Comparison of ENCODE assay signal across 13 cellular contexts in the genomic region with DNA sequence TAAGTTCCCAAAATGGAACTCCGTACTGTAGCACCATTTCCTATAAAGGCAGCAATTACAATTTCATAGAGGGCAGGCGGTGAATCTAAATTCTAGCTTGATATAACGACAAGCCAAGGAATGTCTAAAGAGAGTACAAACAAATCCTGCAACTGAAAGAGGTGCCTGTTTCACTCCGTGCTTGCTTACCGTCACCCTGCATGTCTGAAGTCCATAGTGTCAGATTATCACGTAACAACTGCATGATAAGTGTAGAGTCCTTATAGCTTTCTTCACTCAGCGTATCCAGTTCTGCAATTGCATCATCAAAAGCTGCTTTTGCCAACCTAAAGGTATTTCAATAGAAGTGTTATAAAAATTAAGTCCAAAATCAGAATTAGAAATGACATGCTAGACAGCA. TPM values are rescaled to one million over a fixed set of nuclear protein-coding genes. Genes with fewer than 3 reads are reported as not detected.
A peak's percentile ranks its signal among the peaks of the same experiment; 100 is the strongest.
DNase-seq lines count a peak whose midpoint lies in the region; ATAC-seq, FAIRE-seq and TF ChIP-seq lines count a peak whose summit lies in the region.
"Had no signal": no experiment of that assay in that cellular context is flagged by ENCODE, and none has a peak within 500 bp of the region (broad histone marks: within the 10 kb centered on the region; RNA-seq: fewer than 3 reads in every experiment).

No MANE protein-coding gene starts in this region.

- H3K4me1 Mint-ChIP-seq in activated T-helper 1 cell treated with anti-CD3 and anti-CD28 coated beads, Interleukin-12 subunit alpha, Interleukin-12 subunit beta, Interleukin-2, Interleukin-4 antibody, amounts not matched to agents 30 ng/mL and 10 ng/mL and 1 ng/mL, durations not matched to agents 14 hours and 24 hours and 36 hours (ENCODE audit: low read depth), result no peaks in the 10 kb centered on the region
- peaks cover 5% of the 10 kb centered on the region for H3K4me1 Mint-ChIP-seq in activated CD4-positive, alpha-beta T cell treated with anti-CD3 and anti-CD28 coated beads, Interleukin-2, amount 10 ng/mL, durations not matched to agents 7 days and 5 days

- no peaks in the 10 kb centered on the region for H3K27me3 Mint-ChIP-seq in activated T-helper 1 cell treated with anti-CD3 and anti-CD28 coated beads, Interleukin-12 subunit alpha, Interleukin-12 subunit beta, Interleukin-2, Interleukin-4 antibody, amounts not matched to agents 30 ng/mL and 10 ng/mL and 1 ng/mL, durations not matched to agents 14 hours and 24 hours and 36 hours (ENCODE audit: insufficient read depth)
- no peaks in the 10 kb centered on the region for H3K27me3 Mint-ChIP-seq in activated CD4-positive, alpha-beta T cell treated with anti-CD3 and anti-CD28 coated beads, Interleukin-2, amount 10 ng/mL, durations not matched to agents 7 days and 5 days

- no peak for TF ChIP-seq CTCF in HepG2 (CRISPR knock-in tag; IDR thresholded peaks at IDR 0.05)

- no peak for TF ChIP-seq RAD21 in HepG2 (CRISPR knock-in tag; IDR thresholded peaks at IDR 0.05)

- peaks cover 3% of the 10 kb centered on the region for H3K4me1 ChIP-seq in HepG2 (ENCODE audit: insufficient read depth, low read length)
- H3K4me1 ChIP-seq: HAP-1 had no signal

- in situ Hi-C loops in HepG2 (cut with HindIII; ENCODE audit: extremely low pct_ligation_motif_present, low pct_unique_long_range_greater_than_20kb), result no loop called here

- H2AFZ ChIP-seq in HepG2 (ENCODE audit: low read length), result no peak overlapping the region

- H3K27ac ChIP-seq in HepG2 (ENCODE audit: extremely low read length, insufficient read depth, low read length), result no peak overlapping the region
- H3K27ac ChIP-seq: A549; BLaER1 treated with 17β-estradiol and CSF1 and Interleukin-3, amounts not matched to agents 10 nM and 100 nM had no signal

- 96% methylated on average over 7 of the region's 7 CpGs for WGBS in HepG2 (ENCODE audit: low lambda C conversion rate)

- POLR2A ChIA-PET in HepG2 (lab: Yijun Ruan, JAX), result no interaction called here
- POLR2A ChIA-PET in activated CD4-positive, alpha-beta T cell treated with anti-CD3 and anti-CD28 coated beads, Interleukin-2, amount 10 ng/mL, durations not matched to agents 7 days and 5 days (lab: Charles Lee), result interaction anchor here (0.5 kb wide), 1 partner anchor 46 kb away, joined by 6 read pairs; the partner anchor contains the start of gene YWHAE

- DNase-seq in Right ventricle myocardium superior (no peak), cardiac septum (ENCODE audit: low spot score) (no peak), HepG2 (ENCODE audit: low spot score) (no peak), NCI-H446 (lab: John Stamatoyannopoulos, UW) (no peak), HUDEP-2 (lab: John Stamatoyannopoulos, UW; ENCODE audit: unreplicated experiment in 76 of 76) (no peak)
- no peak for DNase-seq in activated T-helper 1 cell treated with anti-CD3 and anti-CD28 coated beads, Interleukin-12 subunit alpha, Interleukin-12 subunit beta, Interleukin-2, Interleukin-4 antibody, amounts not matched to agents 30 ng/mL and 10 ng/mL and 1 ng/mL, durations not matched to agents 14 hours and 24 hours and 36 hours (ENCODE audit: low spot score)
- no peak for DNase-seq in activated CD4-positive, alpha-beta T cell treated with anti-CD3 and anti-CD28 coated beads, Interleukin-2, amount 10 ng/mL, durations not matched to agents 7 days and 5 days
- DNase-seq: DMS79 treated with DMSO at 0.1 percent for 48 hours, NCI-H187 treated with DMSO at 0.1 percent for 48 hours, PC-3 had no signal

- no peak for TF ChIP-seq POLR2A in HepG2 (IDR thresholded peaks at IDR 0.05; ENCODE audit: insufficient read depth in 1 of 2, low read depth in 2 of 2, low read length in 2 of 2)

- no peaks in the 10 kb centered on the region for H3K9me3 ChIP-seq in HepG2 (ENCODE audit: low read length)
- H3K9me3 ChIP-seq: A549; BLaER1 treated with 17β-estradiol and CSF1 and Interleukin-3, amounts not matched to agents 10 nM and 100 nM; HAP-1 had no signal

- TSS peak; percentile 31 for BruUV-seq in HepG2 (replicated peaks; lab: Mats Ljungman, UMichigan)

- H3K4me3 ChIP-seq in HepG2 (replicated peaks in 1 of 3; ENCODE audit: insufficient read depth in 1 of 3, low read depth in 2 of 3, low read length in 3 of 3), result no peak overlapping the region
- H3K4me3 ChIP-seq: A549; BLaER1 treated with 17β-estradiol and CSF1 and Interleukin-3, amounts not matched to agents 10 nM and 100 nM; HAP-1 had no signal

- FAIRE-seq in HepG2 (lab: Jason Lieb, UNC), result no peak
- FAIRE-seq: A549 had no signal

- no peak for TF ChIP-seq EP300 in HepG2 (IDR thresholded peaks at IDR 0.05; ENCODE audit: low read depth in 2 of 2, low read length in 2 of 2)
- TF ChIP-seq EP300 in HepG2 (CRISPR knock-in tag; IDR thresholded peaks at IDR 0.05; ENCODE audit: borderline replicate concordance), result no peak

- intact Hi-C loops in Right ventricle myocardium superior (cut with DNase I) (no loop called here), cardiac septum (cut with DNase I) (no loop called here), HepG2 (cut with micrococcal nuclease; ENCODE audit: unreplicated experiment) (no loop called here)
- intact Hi-C loops in activated T-helper 1 cell treated with anti-CD3 and anti-CD28 coated beads, Interleukin-12 subunit alpha, Interleukin-12 subunit beta, Interleukin-2, Interleukin-4 antibody, amounts not matched to agents 30 ng/mL and 10 ng/mL and 1 ng/mL, durations not matched to agents 14 hours and 24 hours and 36 hours (cut with micrococcal nuclease), result no loop called here

- ATAC-seq in Right ventricle myocardium superior (ENCODE audit: poor library complexity), result peak; percentile 58
- ATAC-seq in HepG2, result no peak
- ATAC-seq: A549, PC-3 had no signal

- peaks cover 11 to 66% of the 10 kb centered on the region in 2 experiments; a peak in 4 of 5 replicates for H3K36me3 ChIP-seq in HepG2 (replicated peaks in 1 of 2; ENCODE audit: control insufficient read depth in 1 of 2, insufficient read depth in 2 of 2, low read length in 2 of 2)

- H3K9me3 Mint-ChIP-seq in activated T-helper 1 cell treated with anti-CD3 and anti-CD28 coated beads, Interleukin-12 subunit alpha, Interleukin-12 subunit beta, Interleukin-2, Interleukin-4 antibody, amounts not matched to agents 30 ng/mL and 10 ng/mL and 1 ng/mL, durations not matched to agents 14 hours and 24 hours and 36 hours, result no peaks in the 10 kb centered on the region
- no peaks in the 10 kb centered on the region for H3K9me3 Mint-ChIP-seq in activated CD4-positive, alpha-beta T cell treated with anti-CD3 and anti-CD28 coated beads, Interleukin-2, amount 10 ng/mL, durations not matched to agents 7 days and 5 days

- CTCF ChIA-PET in HepG2 (lab: Yijun Ruan, JAX; ENCODE audit: low intra/inter-chr PET ratio, low total read pairs), result no interaction called here
- CTCF ChIA-PET in activated CD4-positive, alpha-beta T cell treated with anti-CD3 and anti-CD28 coated beads, Interleukin-2, amount 10 ng/mL, durations not matched to agents 7 days and 5 days (lab: Charles Lee), result interaction anchor here (1.3 kb wide), 1 partner anchor 12 kb away, joined by 3 read pairs; no protein-coding TSS in a partner anchor

- peaks cover 10% of the 10 kb centered on the region; the same call in 1 of the 2 replicates for H4K20me1 ChIP-seq in HepG2 (ENCODE audit: insufficient read depth, low read length)

- H3K27ac Mint-ChIP-seq in activated T-helper 1 cell treated with anti-CD3 and anti-CD28 coated beads, Interleukin-12 subunit alpha, Interleukin-12 subunit beta, Interleukin-2, Interleukin-4 antibody, amounts not matched to agents 30 ng/mL and 10 ng/mL and 1 ng/mL, durations not matched to agents 14 hours and 24 hours and 36 hours, result peak overlapping the region; percentile 44
- no peak overlapping the region for H3K27ac Mint-ChIP-seq in activated CD4-positive, alpha-beta T cell treated with anti-CD3 and anti-CD28 coated beads, Interleukin-2, amount 10 ng/mL, durations not matched to agents 7 days and 5 days

- H3K4me3 Mint-ChIP-seq in activated T-helper 1 cell treated with anti-CD3 and anti-CD28 coated beads, Interleukin-12 subunit alpha, Interleukin-12 subunit beta, Interleukin-2, Interleukin-4 antibody, amounts not matched to agents 30 ng/mL and 10 ng/mL and 1 ng/mL, durations not matched to agents 14 hours and 24 hours and 36 hours, result no peak overlapping the region
- no peak overlapping the region for H3K4me3 Mint-ChIP-seq in activated CD4-positive, alpha-beta T cell treated with anti-CD3 and anti-CD28 coated beads, Interleukin-2, amount 10 ng/mL, durations not matched to agents 7 days and 5 days

- no peaks in the 10 kb centered on the region for H3K27me3 ChIP-seq in HepG2 (ENCODE audit: control insufficient read depth in 1 of 2, insufficient read depth in 2 of 2, low read length in 2 of 2)
- H3K27me3 ChIP-seq: BLaER1 treated with 17β-estradiol and CSF1 and Interleukin-3, amounts not matched to agents 10 nM and 100 nM had no signal

- H3K79me2 ChIP-seq in HepG2 (ENCODE audit: insufficient read depth, low read length), result peaks cover 42% of the 10 kb centered on the region

- no peak overlapping the region for H3K9ac ChIP-seq in HepG2 (ENCODE audit: insufficient read depth, low read depth, low read length)
- H3K9ac ChIP-seq: BLaER1 treated with 17β-estradiol and CSF1 and Interleukin-3, amounts not matched to agents 10 nM and 100 nM had no signal

- H3K36me3 Mint-ChIP-seq in activated T-helper 1 cell treated with anti-CD3 and anti-CD28 coated beads, Interleukin-12 subunit alpha, Interleukin-12 subunit beta, Interleukin-2, Interleukin-4 antibody, amounts not matched to agents 30 ng/mL and 10 ng/mL and 1 ng/mL, durations not matched to agents 14 hours and 24 hours and 36 hours (ENCODE audit: low read depth), result peaks cover 30% of the 10 kb centered on the region
- H3K36me3 Mint-ChIP-seq in activated CD4-positive, alpha-beta T cell treated with anti-CD3 and anti-CD28 coated beads, Interleukin-2, amount 10 ng/mL, durations not matched to agents 7 days and 5 days (ENCODE audit: low read depth), result peaks cover 57% of the 10 kb centered on the region

- no peak overlapping the region for H3K4me2 ChIP-seq in HepG2 (ENCODE audit: low read depth, low read length)
- H3K4me2 ChIP-seq: A549; BLaER1 treated with 17β-estradiol and CSF1 and Interleukin-3, amounts not matched to agents 10 nM and 100 nM had no signal

RNA-seq across cellular contexts. Expression of gene YWHAE, which starts 46.0 kb away (rescaled TPM):
- total RNA-seq in Right ventricle myocardium superior (613 TPM), cardiac septum (582 TPM), HepG2 (2016; rRNA removed; fragmentation: Illumina TruSeq; extraction: Trizol) (256 and 504 TPM in 2 replicates)
- total RNA-seq in activated T-helper 1 cell treated with anti-CD3 and anti-CD28 coated beads, Interleukin-12 subunit alpha, Interleukin-12 subunit beta, Interleukin-2, Interleukin-4 antibody, amounts not matched to agents 30 ng/mL and 10 ng/mL and 1 ng/mL, durations not matched to agents 14 hours and 24 hours and 36 hours, result 439 and 444 TPM in 2 replicates
- total RNA-seq in HepG2 (2016; cell fraction: cytosol; rRNA removed; fragmentation: Illumina TruSeq; extraction: Trizol; ENCODE audit: low read depth), result 47.1 and 52.6 TPM in 2 replicates
- 277 and 538 TPM in 2 replicates for total RNA-seq in HepG2 (2016; cell fraction: insoluble cytoplasmic fraction; rRNA removed; fragmentation: Illumina TruSeq; extraction: Trizol)
- 139 and 150 TPM in 2 replicates for total RNA-seq in HepG2 (2016; cell fraction: membrane; rRNA removed; fragmentation: Illumina TruSeq; extraction: Trizol)
- 149 and 165 TPM in 2 replicates for total RNA-seq in HepG2 (2016; cell fraction: nucleus; rRNA removed; fragmentation: Illumina TruSeq; extraction: Trizol)
- polyA plus RNA-seq in HepG2 (2011; rRNA removed), result 249 and 335 TPM in 2 replicates
- polyA plus RNA-seq in HepG2 (2011; cell fraction: cytosol; rRNA removed), result 317 and 360 TPM in 2 replicates
- polyA plus RNA-seq in HepG2 (2011; cell fraction: nucleus; rRNA removed), result 61.1 and 72.7 TPM in 2 replicates
- 349 and 597 TPM in 2 replicates for polyA plus RNA-seq in HepG2 (2012)
- polyA plus RNA-seq in HepG2 (2016; cell fraction: cytosol; fragmentation: Illumina TruSeq; extraction: Trizol; ENCODE audit: low read depth), result 53.7 and 53.8 TPM in 2 replicates
- 882 and 909 TPM in 2 replicates for polyA plus RNA-seq in HepG2 (2016; cell fraction: insoluble cytoplasmic fraction; fragmentation: Illumina TruSeq; extraction: Trizol; ENCODE audit: low read depth)
- 149 and 156 TPM in 2 replicates for polyA plus RNA-seq in HepG2 (2016; cell fraction: membrane; fragmentation: Illumina TruSeq; extraction: Trizol; ENCODE audit: low read depth)
- 279 and 293 TPM in 2 replicates for polyA plus RNA-seq in HepG2 (2016; cell fraction: nucleus; fragmentation: Illumina TruSeq; extraction: Trizol; ENCODE audit: insufficient read depth, low read depth)
- 266 and 357 TPM in 2 replicates for polyA minus RNA-seq in HepG2 (2011; rRNA and poly(A)+ RNA removed; ENCODE audit: low replicate concordance)
- 327 and 341 TPM in 2 replicates for polyA minus RNA-seq in HepG2 (2011; cell fraction: cytosol; rRNA and poly(A)+ RNA removed)
- 88.1 and 126 TPM in 2 replicates for polyA minus RNA-seq in HepG2 (2011; cell fraction: nucleus; rRNA and poly(A)+ RNA removed)
- 100 to 1,000 TPM; 340 to 435 TPM for total RNA-seq in activated CD4-positive, alpha-beta T cell treated with anti-CD3 and anti-CD28 coated beads, Interleukin-2, amount 10 ng/mL, durations not matched to agents 7 days and 5 days
